Comparison of ENCODE assay signal across 8 cellular contexts in genomic region chr12:11486623-11487444, GRCh38.
A peak's percentile ranks its signal among the peaks of the same experiment; 100 is the strongest.
DNase-seq lines count a peak whose midpoint lies in the region; ATAC-seq lines count a peak whose summit lies in the region.

No MANE protein-coding gene starts in this region.

- H3K4me3 Mint-ChIP-seq in central memory CD8-positive, alpha-beta T cell = no peak overlapping the region

- H3K9me3 Mint-ChIP-seq in central memory CD8-positive, alpha-beta T cell = no peaks in the 10 kb centered on the region

- no peak overlapping the region for H3K27ac ChIP-seq in ACC112 (ENCODE audit: low read depth, low read length)

- no peak overlapping the region for H3K27ac Mint-ChIP-seq in central memory CD8-positive, alpha-beta T cell (ENCODE audit: low read depth)

- H3K36me3 ChIP-seq in ACC112 (ENCODE audit: insufficient read depth, low read length) = no peaks in the 10 kb centered on the region

- peaks cover 6% of the 10 kb centered on the region for H3K4me1 Mint-ChIP-seq in central memory CD8-positive, alpha-beta T cell

- no peaks in the 10 kb centered on the region for H3K79me2 ChIP-seq in ACC112 (ENCODE audit: control insufficient read depth, insufficient read depth, low read length, unreplicated experiment)

- DNase-seq in NCI-H446 treated with DMSO at 0.1 percent for 48 hours (lab: John Stamatoyannopoulos, UW) = peak; percentile 60
- DNase-seq in central memory CD8-positive, alpha-beta T cell (ENCODE audit: low spot score in 2 of 2) = peak; percentile 59 to 76
- peak; percentile 87 for DNase-seq in kidney tubule cell (ENCODE audit: low spot score)
- DNase-seq in stimulated activated CD4-positive, alpha-beta T cell treated with anti-CD3 and anti-CD28 coated beads, Interleukin-2, amount 100 ng/mL, for 48 hours = peak; percentile 76 to 79

- peaks cover 42% of the 10 kb centered on the region for H3K27me3 ChIP-seq in ACC112 (ENCODE audit: insufficient read depth, low read length)

- H2AFZ ChIP-seq in ACC112 (ENCODE audit: low read length, unreplicated experiment) = peak overlapping the region; percentile 8

- peaks cover 57% of the 10 kb centered on the region for H3K27me3 Mint-ChIP-seq in central memory CD8-positive, alpha-beta T cell

- no peak overlapping the region for H3K4me3 ChIP-seq in ACC112 (ENCODE audit: low read depth, low read length)

- peaks cover 2% of the 10 kb centered on the region for H3K36me3 Mint-ChIP-seq in central memory CD8-positive, alpha-beta T cell (ENCODE audit: insufficient read depth)

- peaks cover 10% of the 10 kb centered on the region for H3K4me1 ChIP-seq in ACC112 (ENCODE audit: control insufficient read depth, insufficient read depth, low read length, unreplicated experiment)

- ATAC-seq in GM18858 (IDR thresholded peaks at IDR 0.05; ENCODE audit: unreplicated experiment) (peak; percentile 83), HG03175 (IDR thresholded peaks at IDR 0.05; ENCODE audit: unreplicated experiment) (peak; percentile 91)
- ATAC-seq in activated CD4-positive, CD25-positive, alpha-beta regulatory T cell treated with anti-CD3 and anti-CD28 coated beads, Interleukin-2, amount 50 U/mL, for 24 hours = peak; percentile 75 to 86
- peak; percentile 86 for ATAC-seq in central memory CD8-positive, alpha-beta T cell (replicated peaks; ENCODE audit: extremely low read depth, poor library complexity, severe bottlenecking)
